ENCODE assay signal across 8 cellular contexts in genomic region chr11:68843703-68844312, GRCh38. TPM values are rescaled to one million over a fixed set of nuclear protein-coding genes. Genes with fewer than 3 reads are reported as not detected.
DNase-seq lines count a peak whose midpoint lies in the region; ATAC-seq, FAIRE-seq and TF ChIP-seq lines count a peak whose summit lies in the region.

No MANE protein-coding gene starts in this region.

- peaks cover 3 to 12% (median 7%) of the 10 kb centered on the region in 4 experiments; a peak in 6 of 7 replicates for H3K4me1 ChIP-seq in H1 (replicated peaks in 1 of 4; ENCODE audit: control insufficient read depth in 3 of 4, insufficient read depth in 4 of 4, low read length in 3 of 4)
- peaks cover 0 to 64% (median 56%) of the 10 kb centered on the region in 5 donors for H3K4me1 ChIP-seq in subcutaneous abdominal adipose tissue (ENCODE audit: control insufficient read depth in 5 of 5, insufficient read depth in 5 of 5, low read length in 5 of 5)

- H2BK120ac ChIP-seq in H1 (replicated peaks; ENCODE audit: low read depth, low read length), result no peak overlapping the region

- DNase-seq in GF-D8 (lab: John Stamatoyannopoulos, UW) (peak; percentile 58), NCI-H2196 (lab: John Stamatoyannopoulos, UW; ENCODE audit: unreplicated experiment) (peak; percentile 89), H1 (ENCODE audit: low read depth in 1 of 2, low spot score in 2 of 2) (peak; percentile 67 to 85), naive B cell (peak; percentile 79)
- peak; percentile 42 to 55 for DNase-seq in activated CD4-positive, alpha-beta T cell treated with anti-CD3 and anti-CD28 coated beads, Interleukin-2, amount 50 U/mL, for 24 hours (ENCODE audit: low read depth in 1 of 2, low spot score in 1 of 2)

- peak overlapping the region; percentile 46 to 75 for H3K4me2 ChIP-seq in H1 (ENCODE audit: insufficient read depth in 1 of 2, low read depth in 2 of 2, low read length in 2 of 2)

- H3K27ac Mint-ChIP-seq in naive B cell, result peak overlapping the region; percentile 61 to 93 (median 84)

- no peak overlapping the region for H2AK5ac ChIP-seq in H1 (ENCODE audit: low read depth, low read length)

- no peaks in the 10 kb centered on the region for H3K27me3 Mint-ChIP-seq in naive B cell

- no peak for FAIRE-seq in H1 (lab: Jason Lieb, UNC)

- no peak overlapping the region for H3K56ac ChIP-seq in H1 (replicated peaks; ENCODE audit: insufficient read length, low read depth, low read length)

- TF ChIP-seq EP300 in H1 (IDR thresholded peaks at IDR 0.05; ENCODE audit: borderline replicate concordance in 1 of 2, low read depth in 2 of 2, low read length in 2 of 2), result no peak

- peaks cover 25% of the 10 kb centered on the region; the same call in 1 of the 2 replicates for H3K23me2 ChIP-seq in H1 (ENCODE audit: low read depth, low read length)

- WGBS in H1 (ENCODE audit: extremely low coverage in 1 of 2, insufficient coverage in 1 of 2, insufficient read length in 1 of 2, insufficient replicate concordance in 2 of 2, low coverage in 1 of 2, low lambda C conversion rate in 2 of 2, missing lambda C conversion rate in 1 of 2), 2 experiments, result 6% methylated on average over 41 of the region's 54 CpGs; no CpG with 5 or more reads in 1 of the 2 experiments

- no peak overlapping the region for H2BK15ac ChIP-seq in H1 (ENCODE audit: low read length)

- H4K5ac ChIP-seq in H1 (ENCODE audit: insufficient read length, low read depth, low read length), result no peak overlapping the region

- peak overlapping the region; percentile 73 for H4K91ac ChIP-seq in H1 (replicated peaks; ENCODE audit: insufficient read length, low read length)

- H2BK12ac ChIP-seq in H1 (ENCODE audit: low read depth, low read length), result peak overlapping the region; percentile 27; the same call in 1 of the 2 replicates

- H3K4ac ChIP-seq in H1 (replicated peaks; ENCODE audit: insufficient read length, low read depth, low read length), result no peak overlapping the region

- H2AFZ ChIP-seq in H1 (ENCODE audit: low read length), result no peak overlapping the region; the same call in 1 of the 2 replicates

- peak overlapping the region; percentile 51; the same call in 1 of the 2 replicates for H3K18ac ChIP-seq in H1 (ENCODE audit: extremely low read depth, low read length)

- peaks cover 2 to 5% of the 10 kb centered on the region in 2 experiments for H4K20me1 ChIP-seq in H1 (replicated peaks in 1 of 2; ENCODE audit: control insufficient read depth in 1 of 2, insufficient read depth in 2 of 2, low read length in 2 of 2)

- H3K27ac ChIP-seq in H1 (ENCODE audit: low read depth, low read length) (no peak overlapping the region), subcutaneous abdominal adipose tissue (ENCODE audit: low read depth, low read length) (no peak overlapping the region)

- H3K36me3 ChIP-seq in H1 (ENCODE audit: control insufficient read depth in 2 of 4, insufficient read depth in 4 of 4, low read length in 3 of 4) (no peaks in the 10 kb centered on the region), subcutaneous abdominal adipose tissue (ENCODE audit: control insufficient read depth in 5 of 5, insufficient read depth in 5 of 5, low read length in 5 of 5) (no peaks in the 10 kb centered on the region)

- peak; percentile 59 to 71 for TF ChIP-seq RAD21 in H1 (IDR thresholded peaks at IDR 0.05 in 1 of 2, conservative IDR thresholded peaks at IDR 0.05 in 1 of 2; ENCODE audit: low read depth in 2 of 2, low read length in 2 of 2)

- no peak overlapping the region for H4K8ac ChIP-seq in H1 (ENCODE audit: extremely low read depth, insufficient read depth, low read length)

- peak; percentile 51 to 70 (median 58) for TF ChIP-seq CTCF in H1 (IDR thresholded peaks at IDR 0.05; ENCODE audit: control extremely low read depth in 1 of 3, insufficient read depth in 1 of 3, low read depth in 1 of 3, low read length in 3 of 3)

- H3K9me3 Mint-ChIP-seq in naive B cell, result no peaks in the 10 kb centered on the region

- H3K4me1 Mint-ChIP-seq in naive B cell, result peaks cover 14 to 38% (median 33%) of the 10 kb centered on the region in 3 donors

- H2BK20ac ChIP-seq in H1 (ENCODE audit: low read length), result no peak overlapping the region; the same call in 1 of the 2 replicates

- no peaks in the 10 kb centered on the region for H3K9me3 ChIP-seq in H1 (ENCODE audit: insufficient read depth in 2 of 2, low read depth in 1 of 2, low read length in 1 of 2)
- no peaks in the 10 kb centered on the region for H3K9me3 ChIP-seq in subcutaneous abdominal adipose tissue (ENCODE audit: control insufficient read depth in 5 of 5, low read length in 5 of 5)

- peak overlapping the region; percentile 18 to 55 (median 28); a peak in 7 of 8 replicates for H3K4me3 ChIP-seq in H1 (ENCODE audit: extremely low read depth in 1 of 4, insufficient read depth in 2 of 4, low read depth in 3 of 4, low read length in 4 of 4)
- H3K4me3 ChIP-seq in subcutaneous abdominal adipose tissue (ENCODE audit: low read depth in 1 of 5, low read length in 5 of 5), result peak overlapping the region in 4 of 5 donors; percentile 62 to 76 (median 72)

- POLR2A ChIA-PET in H1 (lab: Charles Lee; ENCODE audit: partially characterized antibody), result interaction anchor here (0.9 to 3.2 kb wide), 5 partner anchors 10 to 157 kb away, joined by 3 to 11 read pairs (median 4); no protein-coding TSS in a partner anchor

- no peaks in the 10 kb centered on the region for H3K79me2 ChIP-seq in H1 (ENCODE audit: control insufficient read depth in 1 of 2, insufficient read depth in 2 of 2, low read length in 2 of 2)

- H3K27me3 ChIP-seq in H1 (replicated peaks in 1 of 4; ENCODE audit: control insufficient read depth in 3 of 4, extremely low read depth in 1 of 4, insufficient read depth in 3 of 4, low read length in 3 of 4) (peaks cover 27 to 66% (median 53%) of the 10 kb centered on the region in 4 experiments), subcutaneous abdominal adipose tissue (ENCODE audit: control insufficient read depth in 5 of 5, insufficient read depth in 4 of 5, low read length in 5 of 5) (peaks cover 0 to 19% (median 18%) of the 10 kb centered on the region in 5 donors)

- TF ChIP-seq POLR2A in H1 (IDR thresholded peaks at IDR 0.05; ENCODE audit: control extremely low read depth in 1 of 2, low read depth in 2 of 2, low read length in 2 of 2), result no peak

- peak overlapping the region; percentile 78; the same call in 1 of the 2 replicates for H2BK5ac ChIP-seq in H1 (ENCODE audit: low read depth, low read length)

- no peaks in the 10 kb centered on the region for H3K36me3 Mint-ChIP-seq in naive B cell

- H3K9ac ChIP-seq in H1 (replicated peaks in 1 of 4; ENCODE audit: extremely low read depth in 1 of 4, low read depth in 3 of 4, low read length in 3 of 4) (no peak overlapping the region), subcutaneous abdominal adipose tissue (ENCODE audit: low read length in 5 of 5) (no peak overlapping the region)

- no peaks in the 10 kb centered on the region for H3K79me1 ChIP-seq in H1 (ENCODE audit: low read depth, low read length)

- no peak overlapping the region for H3K23ac ChIP-seq in H1 (ENCODE audit: insufficient read length)

- ATAC-seq in HG02623 (IDR thresholded peaks at IDR 0.05; ENCODE audit: unreplicated experiment) (peak; percentile 44), naive B cell (ENCODE audit: low read depth in 2 of 2) (peak; percentile 64 to 68), GM18870 (IDR thresholded peaks at IDR 0.05; ENCODE audit: unreplicated experiment) (no peak)

- H3K4me3 Mint-ChIP-seq in naive B cell, result peak overlapping the region; percentile 86 to 100 (median 99)

- H3K14ac ChIP-seq in H1 (ENCODE audit: insufficient read length), result no peak overlapping the region

- CTCF ChIA-PET in H1 (lab: Charles Lee; ENCODE audit: partially characterized antibody), result interaction anchor here (0.6 to 3.4 kb wide), 13 partner anchors 9 to 815 kb away, joined by 3 to 11 read pairs (median 3); no protein-coding TSS in a partner anchor

TF ChIP-seq in H1, 55 proteins besides CTCF, POLR2A, EP300 and RAD21 (continues in another document):
- no peak for TF ChIP-seq SRF (IDR thresholded peaks at IDR 0.05; ENCODE audit: low read depth, low read length)
- peak; percentile 14 for TF ChIP-seq ASH2L (IDR thresholded peaks at IDR 0.05; ENCODE audit: low read length)

RNA-seq across cellular contexts. Expression of gene CPT1A, which starts 2.1 kb away (rescaled TPM):
- total RNA-seq in H1 (2021; fragmentation: NEBNext Ultra II Directional; extraction: Animal tissue kit (Norgen Biotek cat#: 25700)), result 9.6 and 12.2 TPM in 2 replicates
- polyA plus RNA-seq in H1 (2011; rRNA removed) (2.9 and 3.8 TPM in 2 replicates), naive B cell (ENCODE audit: low read depth in 6 of 6) (10 to 100 TPM in 1 of 6 donors, 1 to 10 TPM in 4, under 1 TPM in 1; 0.73 to 13.9 (median 3.2) TPM)
- polyA plus RNA-seq in H1 (2011; cell fraction: cytosol; rRNA removed), result 3.0 TPM
- 5.9 TPM for polyA plus RNA-seq in H1 (2011; cell fraction: nucleus; rRNA removed)
- 5.4 to 7.2 TPM (median 6.1 TPM) in 4 replicates for polyA plus RNA-seq in H1 (2012, experiment 1 of 2)
- 2.6 TPM for polyA plus RNA-seq in H1 (2012, experiment 2 of 2)
- 9.5 TPM for polyA plus RNA-seq in H1 (2013, experiment 1 of 2)
- polyA plus RNA-seq in H1 (2013, experiment 2 of 2), result 10.8 TPM
- polyA minus RNA-seq in H1 (2011; rRNA and poly(A)+ RNA removed), result 9.7 and 10.9 TPM in 2 replicates
- 5.1 TPM for polyA minus RNA-seq in H1 (2011; cell fraction: cytosol; rRNA and poly(A)+ RNA removed)
- polyA minus RNA-seq in H1 (2011; cell fraction: nucleus; rRNA and poly(A)+ RNA removed), result 6.4 TPM

RNA-seq across cellular contexts. Expression of gene MRPL21, which starts 59.8 kb away (rescaled TPM):
- 103 and 107 TPM in 2 replicates for total RNA-seq in H1 (2021; fragmentation: NEBNext Ultra II Directional; extraction: Animal tissue kit (Norgen Biotek cat#: 25700))
- polyA plus RNA-seq in H1 (2011; rRNA removed) (72.0 and 102 TPM in 2 replicates), naive B cell (ENCODE audit: low read depth in 6 of 6) (100 to 1,000 TPM in 5 of 6 donors, 10 to 100 TPM in 1; 94.8 to 125 (median 116) TPM)
- 103 TPM for polyA plus RNA-seq in H1 (2011; cell fraction: cytosol; rRNA removed)
- polyA plus RNA-seq in H1 (2011; cell fraction: nucleus; rRNA removed), result 65.0 TPM
- polyA plus RNA-seq in H1 (2012, experiment 1 of 2), result 87.9 to 110 TPM (median 103 TPM) in 4 replicates
- 154 TPM for polyA plus RNA-seq in H1 (2012, experiment 2 of 2)
- polyA plus RNA-seq in H1 (2013, experiment 1 of 2), result 114 TPM
- 114 TPM for polyA plus RNA-seq in H1 (2013, experiment 2 of 2)
- polyA minus RNA-seq in H1 (2011; rRNA and poly(A)+ RNA removed), result 33.9 and 40.8 TPM in 2 replicates
- 27.4 TPM for polyA minus RNA-seq in H1 (2011; cell fraction: cytosol; rRNA and poly(A)+ RNA removed)
- polyA minus RNA-seq in H1 (2011; cell fraction: nucleus; rRNA and poly(A)+ RNA removed), result 44.7 TPM

RNA-seq across cellular contexts. Expression of gene IGHMBP2, which starts 59.9 kb away (rescaled TPM):
- total RNA-seq in H1 (2021; fragmentation: NEBNext Ultra II Directional; extraction: Animal tissue kit (Norgen Biotek cat#: 25700)), result 17.6 and 19.1 TPM in 2 replicates
- polyA plus RNA-seq in H1 (2011; rRNA removed), result 8.4 and 11.5 TPM in 2 replicates
- 8.8 TPM for polyA plus RNA-seq in H1 (2011; cell fraction: cytosol; rRNA removed)
- polyA plus RNA-seq in H1 (2011; cell fraction: nucleus; rRNA removed), result 43.3 TPM
- 12.0 to 13.5 TPM (median 12.3 TPM) in 4 replicates for polyA plus RNA-seq in H1 (2012, experiment 1 of 2)
- 9.2 TPM for polyA plus RNA-seq in H1 (2012, experiment 2 of 2)
- 8.5 TPM for polyA plus RNA-seq in H1 (2013, experiment 1 of 2)
- 8.0 TPM for polyA plus RNA-seq in H1 (2013, experiment 2 of 2)
- polyA minus RNA-seq in H1 (2011; rRNA and poly(A)+ RNA removed), result 22.9 and 25.7 TPM in 2 replicates
- polyA minus RNA-seq in H1 (2011; cell fraction: cytosol; rRNA and poly(A)+ RNA removed), result 15.8 TPM
- polyA minus RNA-seq in H1 (2011; cell fraction: nucleus; rRNA and poly(A)+ RNA removed), result 38.1 TPM
- 10 to 100 TPM in 1 of 6 donors, 1 to 10 TPM in 5; 3.1 to 12.6 (median 6.8) TPM for polyA plus RNA-seq in naive B cell (ENCODE audit: low read depth in 6 of 6)
